Comparison of ENCODE assay signal across 26 cellular contexts in the genomic region with DNA sequence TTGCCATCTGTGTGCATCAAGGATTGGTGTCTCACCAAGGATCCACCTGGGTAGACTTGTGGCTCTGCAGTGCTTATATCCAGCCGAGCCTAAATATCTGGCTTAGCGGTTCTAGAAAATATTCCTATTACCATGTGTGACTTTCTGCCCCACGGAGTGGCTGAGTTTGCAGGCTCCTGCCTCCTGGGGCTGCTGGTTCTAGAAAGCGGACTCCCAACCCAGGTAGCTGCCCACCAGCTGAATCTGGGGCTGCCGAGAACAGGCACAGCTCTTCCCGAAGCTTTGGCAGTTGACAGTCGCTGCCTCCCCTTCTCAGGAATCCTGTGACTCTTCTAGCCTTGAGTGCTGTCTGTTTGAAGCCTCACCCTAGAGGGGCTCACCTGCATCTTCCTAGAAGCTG.
DNase-seq lines count a peak whose midpoint lies in the region; ATAC-seq and TF ChIP-seq lines count a peak whose summit lies in the region.
"Had no signal": no experiment of that assay in that cellular context is flagged by ENCODE, and none has a peak within 500 bp of the region (broad histone marks: within the 10 kb centered on the region; RNA-seq: fewer than 3 reads in every experiment).

No MANE protein-coding gene starts in this region.

- TF ChIP-seq CTCF in H9 (conservative IDR thresholded peaks at IDR 0.05) (no peak), suprapubic skin (IDR thresholded peaks at IDR 0.05) (no peak)

- H4K8ac ChIP-seq in H9 (replicated peaks; ENCODE audit: insufficient read length, low read depth, low read length) (no peak overlapping the region), trophoblast cell (ENCODE audit: low read depth, low read length) (no peak overlapping the region)

- H2AFZ ChIP-seq in H9 (ENCODE audit: low read length) (no peak overlapping the region), trophoblast cell (ENCODE audit: insufficient read depth, low read length, poor library complexity) (no peak overlapping the region)

- H3K18ac ChIP-seq in H9 (ENCODE audit: insufficient read length, low read depth, low read length) (no peak overlapping the region), trophoblast cell (ENCODE audit: low read length) (no peak overlapping the region)

- no peak overlapping the region for H2BK12ac ChIP-seq in H9 (ENCODE audit: insufficient read length, low read depth, low read length)
- no peak overlapping the region for H2BK12ac ChIP-seq in trophoblast cell (ENCODE audit: low read length)

- WGBS in H9 (ENCODE audit: extremely low coverage, insufficient read length, low lambda C conversion rate) = no CpG with 5 or more reads among the region's 7 CpGs
- WGBS in trophoblast cell (ENCODE audit: extremely low coverage, insufficient coverage, insufficient read length) = no CpG with 5 or more reads among the region's 7 CpGs
- 22% methylated on average over 6 of the region's 7 CpGs for WGBS in suprapubic skin

- H3K27ac ChIP-seq in H9 (ENCODE audit: insufficient read length, low read depth, low read length) = no peak overlapping the region
- no peak overlapping the region for H3K27ac ChIP-seq in trophoblast cell (ENCODE audit: low read depth, low read length)
- peak overlapping the region; percentile 44 for H3K27ac ChIP-seq in suprapubic skin
- H3K27ac ChIP-seq: HL-60 had no signal

- H3K27me3 ChIP-seq in H9 (ENCODE audit: insufficient read depth, low read length) (no peaks in the 10 kb centered on the region), trophoblast cell (ENCODE audit: insufficient read depth, low read length) (no peaks in the 10 kb centered on the region), suprapubic skin (no peaks in the 10 kb centered on the region)

- no peak overlapping the region for H2BK120ac ChIP-seq in H9 (ENCODE audit: low read depth, low read length, poor library complexity, severe bottlenecking)
- no peak overlapping the region for H2BK120ac ChIP-seq in trophoblast cell (ENCODE audit: insufficient read depth, low read length, poor library complexity)

- no peak for TF ChIP-seq EP300 in suprapubic skin (IDR thresholded peaks at IDR 0.05)

- no peaks in the 10 kb centered on the region for H3K36me3 Mint-ChIP-seq in H9 (ENCODE audit: insufficient read depth in 1 of 3, low read depth in 3 of 3)
- H3K36me3 Mint-ChIP-seq: memory B cell had no signal

- H2BK15ac ChIP-seq in H9 (ENCODE audit: low read depth, low read length) = no peak overlapping the region

- H3K56ac ChIP-seq in H9 (ENCODE audit: insufficient read length, low read depth, low read length) = no peak overlapping the region

- no peak overlapping the region for H3K27ac Mint-ChIP-seq in H9
- H3K27ac Mint-ChIP-seq: dendritic cell treated with granulocyte-macrophage colony-stimulating factor and Interleukin-4, amounts not matched to agents 40 ng/mL and 50 ng/mL, for 4 days; memory B cell had no signal

- H2AK5ac ChIP-seq in H9 (ENCODE audit: insufficient read length, low read length) (no peak overlapping the region), trophoblast cell (ENCODE audit: low read length) (no peak overlapping the region)

- H3K23me2 ChIP-seq in H9 (ENCODE audit: insufficient read length, low read depth, low read length, poor library complexity, severe bottlenecking) = no peaks in the 10 kb centered on the region

- no peaks in the 10 kb centered on the region for H3K9me3 Mint-ChIP-seq in H9
- H3K9me3 Mint-ChIP-seq: dendritic cell treated with granulocyte-macrophage colony-stimulating factor and Interleukin-4, amounts not matched to agents 40 ng/mL and 50 ng/mL, for 4 days; memory B cell had no signal

- no peak overlapping the region for H4K5ac ChIP-seq in H9 (ENCODE audit: insufficient read length, low read depth, low read length)

- no peaks in the 10 kb centered on the region for H3K79me2 ChIP-seq in H9 (ENCODE audit: insufficient read depth, low read length)
- H3K79me2 ChIP-seq in trophoblast cell (ENCODE audit: control insufficient read depth, insufficient read depth, low read length, poor library complexity) = no peaks in the 10 kb centered on the region

- no peaks in the 10 kb centered on the region for H3K4me1 ChIP-seq in H9 (ENCODE audit: insufficient read depth, low read length)
- no peaks in the 10 kb centered on the region for H3K4me1 ChIP-seq in trophoblast cell (ENCODE audit: control insufficient read depth in 1 of 2, insufficient read depth in 2 of 2, low read length in 2 of 2)
- peaks cover 24% of the 10 kb centered on the region for H3K4me1 ChIP-seq in suprapubic skin

- no peak overlapping the region for H4K12ac ChIP-seq in trophoblast cell (ENCODE audit: low read depth, low read length)

- no peak overlapping the region for H2BK20ac ChIP-seq in H9 (ENCODE audit: low read depth, low read length, poor library complexity, severe bottlenecking)

- peak overlapping the region; percentile 51; the same call in 1 of the 2 replicates for H3K14ac ChIP-seq in H9 (ENCODE audit: insufficient read depth, low read length)
- no peak overlapping the region for H3K14ac ChIP-seq in trophoblast cell (ENCODE audit: low read length)

- peak; percentile 8 for ATAC-seq in esophagus mucosa
- ATAC-seq: GM12878, HepG2, SK-N-SH treated with all-trans-retinoic acid at 6 μM for 48 hours had no signal

- H3T11ph ChIP-seq in H9 (ENCODE audit: low read length) = no peak overlapping the region

- H3K4ac ChIP-seq in H9 (ENCODE audit: low read depth, low read length) = no peak overlapping the region
- H3K4ac ChIP-seq in trophoblast cell (ENCODE audit: low read depth, low read length) = no peak overlapping the region

- no peak overlapping the region for H3K9ac ChIP-seq in H9 (ENCODE audit: extremely low read depth, insufficient read length, low read length)
- peak overlapping the region; percentile 56 for H3K9ac ChIP-seq in trophoblast cell (ENCODE audit: low read length)

- H3K9me3 ChIP-seq in H9 (ENCODE audit: control insufficient read depth, low read depth, low read length) = no peaks in the 10 kb centered on the region
- H3K9me3 ChIP-seq in trophoblast cell (ENCODE audit: insufficient read depth, low read depth, low read length) = no peaks in the 10 kb centered on the region
- H3K9me3 ChIP-seq in suprapubic skin = no peaks in the 10 kb centered on the region

- H3K4me1 Mint-ChIP-seq in H9 = peaks cover 0 to 12% of the 10 kb centered on the region in 2 experiments; a peak in 3 of 4 replicates
- H3K4me1 Mint-ChIP-seq: memory B cell had no signal

- no peak overlapping the region for H3K4me3 Mint-ChIP-seq in H9
- H3K4me3 Mint-ChIP-seq: dendritic cell treated with granulocyte-macrophage colony-stimulating factor and Interleukin-4, amounts not matched to agents 40 ng/mL and 50 ng/mL, for 4 days; memory B cell had no signal

- TF ChIP-seq POLR2A in suprapubic skin (IDR thresholded peaks at IDR 0.05) = no peak

- no peak overlapping the region for H3K23ac ChIP-seq in H9 (ENCODE audit: insufficient read length, low read depth, low read length)
- H3K23ac ChIP-seq in trophoblast cell (ENCODE audit: low read length) = no peak overlapping the region

- peaks cover 3 to 14% of the 10 kb centered on the region in 2 experiments for H3K36me3 ChIP-seq in trophoblast cell (ENCODE audit: control insufficient read depth in 1 of 2, insufficient read depth in 2 of 2, low read length in 2 of 2)
- no peaks in the 10 kb centered on the region for H3K36me3 ChIP-seq in suprapubic skin

- H2BK5ac ChIP-seq in H9 (ENCODE audit: insufficient read length, low read length) (no peak overlapping the region), trophoblast cell (ENCODE audit: low read depth, low read length, poor library complexity) (no peak overlapping the region)

- H3K4me2 ChIP-seq in H9 (ENCODE audit: insufficient read depth, insufficient read length, low read length) (no peak overlapping the region), trophoblast cell (ENCODE audit: low read length) (no peak overlapping the region)

- H3K27me3 Mint-ChIP-seq in H9 (ENCODE audit: low read depth) = peaks cover 1% of the 10 kb centered on the region
- H3K27me3 Mint-ChIP-seq: dendritic cell treated with granulocyte-macrophage colony-stimulating factor and Interleukin-4, amounts not matched to agents 40 ng/mL and 50 ng/mL, for 4 days had no signal

- H3K4me3 ChIP-seq in trophoblast cell (ENCODE audit: low read depth, low read length) (no peak overlapping the region), suprapubic skin (peak overlapping the region; percentile 40)
- H3K4me3 ChIP-seq: GM12878 had no signal

- no peak overlapping the region for H4K91ac ChIP-seq in H9 (ENCODE audit: insufficient read length, low read depth, low read length)
- H4K91ac ChIP-seq in trophoblast cell (ENCODE audit: low read depth, low read length) = no peak overlapping the region

- H3K79me1 ChIP-seq in H9 (ENCODE audit: insufficient read depth, low read depth, low read length, poor library complexity, severe bottlenecking) = no peaks in the 10 kb centered on the region
- no peaks in the 10 kb centered on the region for H3K79me1 ChIP-seq in trophoblast cell (ENCODE audit: low read length)

- H4K20me1 ChIP-seq in H9 (ENCODE audit: control insufficient read depth, insufficient read depth, insufficient read length) = no peaks in the 10 kb centered on the region

- DNase-seq in H9 = no peak
- DNase-seq in trophoblast cell = no peak
- DNase-seq in suprapubic skin (ENCODE audit: low spot score in 2 of 2) = no peak
- DNase-seq in GM19240 (ENCODE audit: insufficient read length, low spot score) = no peak
- DNase-seq in activated gamma-delta T cell (lab: John Stamatoyannopoulos, UW) = no peak
- no peak for DNase-seq in NCI-H510A treated with DMSO at 0.1 percent for 48 hours (lab: John Stamatoyannopoulos, UW)
- no peak for DNase-seq in NK-92 treated with Interleukin-12 subunit alpha and Interleukin-12 subunit beta, amount 100 ng/mL, for 24 hours (lab: John Stamatoyannopoulos, UW)
- DNase-seq: ACHN; activated CD4-positive, alpha-beta T cell treated with anti-CD3 and anti-CD28 coated beads for 48 hours; activated naive CD4-positive, alpha-beta T cell treated with Interleukin-2 at 50 U/mL for 16 hours; activated T-cell treated with anti-CD3 and anti-CD28 coated beads, Interleukin-2, amount 50 U/mL, for 48 hours; Calu3; H7; NCI-H1092 treated with DMSO at 0.1 percent for 48 hours; NCI-H1930; NCI-H69; retina; stimulated activated naive CD4-positive, alpha-beta T cell treated with Interleukin-2 at 50 U/mL for 16 hours; T-helper 2 cell had no signal
